ENCODE assay signal across 1 cellular context in the genomic region with DNA sequence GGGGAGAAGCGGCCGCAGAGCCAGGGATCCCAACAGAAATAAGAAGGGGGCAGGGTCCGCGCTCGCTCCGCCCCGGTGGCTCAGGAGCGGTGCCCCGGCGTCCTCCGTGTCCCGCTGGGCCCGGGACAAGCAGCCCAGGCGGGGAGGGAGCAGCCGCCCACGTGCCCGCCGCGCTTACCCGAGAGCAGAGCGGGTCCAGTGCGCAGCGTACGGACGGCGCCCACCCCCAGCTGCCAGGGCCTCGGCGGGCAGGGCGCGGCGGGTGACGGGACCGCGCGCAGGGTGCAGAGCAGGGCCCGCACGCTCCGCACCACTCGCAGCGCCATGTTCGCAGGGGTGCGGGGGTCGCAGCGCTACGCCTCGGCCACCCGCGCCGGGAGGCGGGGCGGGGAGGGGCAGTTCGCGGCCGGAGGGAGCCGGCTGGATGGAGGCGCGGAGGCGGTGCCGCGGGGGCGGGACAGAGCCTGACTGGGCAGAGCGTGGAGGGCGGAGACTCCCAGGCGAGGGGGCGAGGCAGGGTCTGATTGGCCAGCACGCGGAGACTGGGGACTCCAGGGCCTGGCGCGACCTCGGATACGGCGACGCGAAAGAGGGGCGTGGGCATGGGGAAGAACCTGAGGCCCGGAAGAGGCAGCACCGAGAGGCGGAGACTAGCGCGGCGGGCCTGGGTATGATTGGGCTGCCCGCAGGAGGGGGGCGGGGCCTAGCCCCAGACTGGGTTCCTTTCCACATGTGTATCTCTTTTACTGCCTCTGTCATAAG.
A peak's percentile ranks its signal among the peaks of the same experiment; 100 is the strongest.
TF ChIP-seq lines count a peak whose summit lies in the region.

A gene (minus strand): TSS at position 443 of the 762 bp plus-strand sequence. CDS start 117 bp downstream, at position 326.

TF ChIP-seq in HepG2, 621 proteins besides CTCF, POLR2A, EP300 and RAD21 (continued from another document):
- peak; percentile 68; the same call in 1 of the 2 replicates for TF ChIP-seq TGIF2 (CRISPR knock-in tag; IDR thresholded peaks at IDR 0.05)
- TF ChIP-seq HOXA7 (CRISPR knock-in tag; IDR thresholded peaks at IDR 0.05): no peak
- TF ChIP-seq AGO2 (optimal IDR thresholded peaks at IDR 0.05; ENCODE audit: low read depth, low read length): peak; percentile 82
- peak; percentile 62 for TF ChIP-seq HNRNPK (IDR thresholded peaks at IDR 0.05; ENCODE audit: low read depth, low read length, poor library complexity, severe bottlenecking)
- TF ChIP-seq RBM39 (IDR thresholded peaks at IDR 0.05; ENCODE audit: low read depth, low read length, poor library complexity, severe bottlenecking): peak; percentile 60
- no peak for TF ChIP-seq CHD2 (IDR thresholded peaks at IDR 0.05; ENCODE audit: low read depth, low read length)
- TF ChIP-seq, protein P1, sequence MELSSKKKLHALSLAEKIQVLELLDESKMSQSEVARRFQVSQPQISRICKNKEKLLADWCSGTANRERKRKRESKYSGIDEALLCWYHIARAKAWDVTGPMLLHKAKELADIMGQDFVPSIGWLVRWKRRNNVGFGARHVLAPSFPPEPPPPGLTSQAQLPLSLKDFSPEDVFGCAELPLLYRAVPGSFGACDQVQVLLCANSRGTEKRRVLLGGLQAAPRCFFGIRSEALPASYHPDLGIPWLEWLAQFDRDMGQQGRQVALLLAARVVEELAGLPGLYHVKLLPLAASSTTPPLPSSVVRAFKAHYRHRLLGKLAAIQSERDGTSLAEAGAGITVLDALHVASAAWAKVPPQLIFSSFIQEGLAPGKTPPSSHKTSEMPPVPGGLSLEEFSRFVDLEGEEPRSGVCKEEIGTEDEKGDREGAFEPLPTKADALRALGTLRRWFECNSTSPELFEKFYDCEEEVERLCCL (CRISPR knock-in tag; IDR thresholded peaks at IDR 0.05; ENCODE audit: borderline replicate concordance): no peak
- TF ChIP-seq TCF12 (IDR thresholded peaks at IDR 0.05): no peak
- TF ChIP-seq TCF12 (CRISPR knock-in tag; IDR thresholded peaks at IDR 0.05): no peak
- TF ChIP-seq ZFX (CRISPR knock-in tag; IDR thresholded peaks at IDR 0.05; ENCODE audit: low read depth): peak; percentile 97
- no peak for TF ChIP-seq IKZF1 (IDR thresholded peaks at IDR 0.05)
